In the genomic region with DNA sequence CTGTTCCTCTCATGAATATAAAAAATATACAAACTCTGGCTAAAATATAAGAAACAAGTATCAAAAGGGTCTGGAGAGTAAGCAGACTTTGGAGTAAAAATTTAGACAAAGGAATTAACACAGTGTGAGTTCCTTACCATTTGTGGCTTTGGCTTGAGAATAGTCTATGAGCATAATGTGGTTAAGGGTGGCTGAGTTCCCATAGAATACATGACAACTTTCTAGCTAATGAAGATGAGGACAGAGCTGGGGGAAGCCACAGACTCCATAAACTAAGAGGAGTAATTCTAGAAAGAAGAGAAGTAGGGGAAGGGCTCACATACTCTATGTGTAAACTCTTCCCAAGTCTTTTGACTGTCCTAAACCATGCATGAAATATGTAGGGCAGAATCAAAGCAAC, we compare ENCODE assay signal across 13 cellular contexts.
"Had no signal": no experiment of that assay in that cellular context is flagged by ENCODE, and none has a peak within 500 bp of the region (broad histone marks: within the 10 kb centered on the region; RNA-seq: fewer than 3 reads in every experiment).

No MANE protein-coding gene starts in this region.

- H3K27me3 Mint-ChIP-seq: activated naive CD4-positive, alpha-beta T cell treated with anti-CD3 and anti-CD28 coated beads, Interleukin-2, amount 10 ng/mL, durations not matched to agents 7 days and 5 days; memory B cell; stimulated activated naive CD8-positive, alpha-beta T cell treated with anti-CD3 and anti-CD28 coated beads, Interleukin-15, amount 100 ng/mL, for 72 hours had no signal

- H3K4me1 ChIP-seq: breast epithelium, heart left ventricle, left ventricle myocardium inferior, testis had no signal

- H3K4me1 Mint-ChIP-seq: activated naive CD4-positive, alpha-beta T cell treated with anti-CD3 and anti-CD28 coated beads, Interleukin-2, amount 10 ng/mL, durations not matched to agents 7 days and 5 days; memory B cell; stimulated activated naive CD8-positive, alpha-beta T cell treated with anti-CD3 and anti-CD28 coated beads, Interleukin-15, amount 100 ng/mL, for 72 hours had no signal

- H3K9me3 Mint-ChIP-seq: activated naive CD4-positive, alpha-beta T cell treated with anti-CD3 and anti-CD28 coated beads, Interleukin-2, amount 10 ng/mL, durations not matched to agents 7 days and 5 days; activated T-helper 2 cell treated with anti-CD3 and anti-CD28 coated beads, Interferon-gamma antibody, Interleukin-2, Interleukin-4, amounts not matched to agents 10 μg/mL and 5 μg/mL and 100 μg/mL, durations not matched to agents 14 hours and 24 hours and 36 hours; stimulated activated naive CD8-positive, alpha-beta T cell treated with anti-CD3 and anti-CD28 coated beads, Interleukin-15, amount 100 ng/mL, for 72 hours had no signal

- H3K36me3 Mint-ChIP-seq: activated naive CD4-positive, alpha-beta T cell treated with anti-CD3 and anti-CD28 coated beads, Interleukin-2, amount 10 ng/mL, durations not matched to agents 7 days and 5 days; memory B cell had no signal

- H3K4me3 Mint-ChIP-seq: activated naive CD4-positive, alpha-beta T cell treated with anti-CD3 and anti-CD28 coated beads, Interleukin-2, amount 10 ng/mL, durations not matched to agents 7 days and 5 days; memory B cell; stimulated activated naive CD8-positive, alpha-beta T cell treated with anti-CD3 and anti-CD28 coated beads, Interleukin-15, amount 100 ng/mL, for 72 hours had no signal

- ATAC-seq: heart left ventricle; stimulated activated naive CD8-positive, alpha-beta T cell treated with anti-CD3 and anti-CD28 coated beads, Interleukin-15, amount 100 ng/mL, for 72 hours had no signal

- DNase-seq: activated CD4-positive, alpha-beta T cell treated with anti-CD3 and anti-CD28 coated beads, Interleukin-2, amount 50 U/mL, for 1 hour; activated CD4-positive, CD25-positive, alpha-beta regulatory T cell; activated naive CD4-positive, alpha-beta T cell treated with anti-CD3 and anti-CD28 coated beads, Interleukin-2, amount 10 ng/mL, durations not matched to agents 7 days and 5 days; heart left ventricle; left ventricle myocardium inferior; ovary; stimulated activated CD4-positive, alpha-beta T cell treated with anti-CD3 and anti-CD28 coated beads, Interleukin-4, amount 100 ng/mL, for 1 hour; stimulated activated naive CD8-positive, alpha-beta T cell treated with anti-CD3 and anti-CD28 coated beads, Interleukin-15, amount 100 ng/mL, for 72 hours; testis had no signal

- H3K27me3 ChIP-seq: breast epithelium, heart left ventricle, ovary, testis had no signal

- H3K27ac Mint-ChIP-seq: activated naive CD4-positive, alpha-beta T cell treated with anti-CD3 and anti-CD28 coated beads, Interleukin-2, amount 10 ng/mL, durations not matched to agents 7 days and 5 days; activated T-helper 2 cell treated with anti-CD3 and anti-CD28 coated beads, Interferon-gamma antibody, Interleukin-2, Interleukin-4, amounts not matched to agents 10 μg/mL and 5 μg/mL and 100 μg/mL, durations not matched to agents 14 hours and 24 hours and 36 hours; memory B cell; stimulated activated naive CD8-positive, alpha-beta T cell treated with anti-CD3 and anti-CD28 coated beads, Interleukin-15, amount 100 ng/mL, for 72 hours had no signal

- H3K27ac ChIP-seq: breast epithelium, heart left ventricle, left ventricle myocardium inferior, ovary, testis had no signal

- H3K9me3 ChIP-seq: breast epithelium, heart left ventricle, left ventricle myocardium inferior, ovary, testis had no signal

- H3K36me3 ChIP-seq: breast epithelium, heart left ventricle, left ventricle myocardium inferior, ovary had no signal

- FAIRE-seq: islet of Langerhans had no signal

- H3K4me3 ChIP-seq: breast epithelium, heart left ventricle, left ventricle myocardium inferior, ovary, testis had no signal
